In the genomic region with DNA sequence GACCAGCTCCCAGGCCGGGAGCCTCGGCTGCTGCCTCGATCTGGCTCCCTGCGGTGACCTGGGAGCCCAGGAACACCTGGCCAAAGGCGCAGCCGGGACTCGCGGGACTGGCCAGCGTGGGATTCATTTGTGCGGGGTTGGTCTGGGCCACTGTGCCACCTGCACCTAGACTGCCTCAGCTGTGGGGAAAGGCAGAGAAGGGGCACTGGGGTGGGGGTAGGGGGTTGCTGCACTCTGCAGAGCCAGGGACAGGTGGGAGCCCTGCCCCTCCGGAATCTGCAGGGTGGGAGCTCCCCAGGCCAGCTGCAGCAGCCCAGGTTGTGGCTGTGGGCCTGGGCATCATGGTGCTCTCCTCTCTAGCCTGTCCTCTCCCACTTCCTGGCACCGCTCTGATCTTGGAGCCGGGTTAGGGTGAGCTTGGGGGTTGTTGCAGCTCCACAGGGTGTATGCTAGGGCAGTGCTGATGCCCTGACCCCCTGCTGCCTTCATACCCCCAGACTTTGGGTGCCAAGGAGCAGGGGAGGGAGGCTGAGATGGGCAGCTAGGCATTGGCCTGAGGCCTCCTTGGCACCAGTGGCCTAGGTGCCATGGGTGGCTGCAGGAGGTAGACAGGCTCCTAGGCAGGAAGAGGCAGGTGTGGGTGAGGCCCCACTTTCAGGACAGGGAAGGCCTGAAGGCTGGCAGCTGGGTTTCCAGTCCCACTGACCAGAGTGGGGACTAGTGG, we compare ENCODE assay signal across 22 cellular contexts. TPM values are rescaled to one million over a fixed set of nuclear protein-coding genes. Genes with fewer than 3 reads are reported as not detected.
DNase-seq lines count a peak whose midpoint lies in the region; ATAC-seq, FAIRE-seq and TF ChIP-seq lines count a peak whose summit lies in the region.
"Had no signal": no experiment of that assay in that cellular context is flagged by ENCODE, and none has a peak within 500 bp of the region (broad histone marks: within the 10 kb centered on the region; RNA-seq: fewer than 3 reads in every experiment).

No MANE protein-coding gene starts in this region.

- TF ChIP-seq POLR2A in endothelial cell of umbilical vein (IDR thresholded peaks at IDR 0.05; ENCODE audit: low read depth, low read length): no peak

- TF ChIP-seq CTCF in endothelial cell of umbilical vein (IDR thresholded peaks at IDR 0.05; ENCODE audit: extremely low read depth in 1 of 2, insufficient read depth in 1 of 2, low read depth in 1 of 2, low read length in 2 of 2): no peak
- TF ChIP-seq CTCF in osteocyte (IDR thresholded peaks at IDR 0.05): no peak

- H2AFZ ChIP-seq in endothelial cell of umbilical vein (ENCODE audit: low read depth, low read length): no peak overlapping the region
- H2AFZ ChIP-seq: GM23248 had no signal

- H3K36me3 ChIP-seq in endothelial cell of umbilical vein (ENCODE audit: control insufficient read depth in 2 of 2, extremely low read depth in 1 of 2, insufficient read depth in 2 of 2, low read length in 2 of 2): no peaks in the 10 kb centered on the region
- H3K36me3 ChIP-seq in H7 (replicated peaks; ENCODE audit: control insufficient read depth, insufficient read depth, low read length): no peaks in the 10 kb centered on the region
- H3K36me3 ChIP-seq: BLaER1 treated with 17β-estradiol and CSF1 and Interleukin-3, amounts not matched to agents 10 nM and 100 nM; Peyer's patch; SJCRH30 had no signal

- no peaks in the 10 kb centered on the region for H3K9me1 ChIP-seq in endothelial cell of umbilical vein (replicated peaks; ENCODE audit: control insufficient read depth, extremely low read depth, insufficient read depth, low read length)

- H3K79me2 ChIP-seq in endothelial cell of umbilical vein (ENCODE audit: control insufficient read depth, insufficient read depth, low read length): no peaks in the 10 kb centered on the region

- FAIRE-seq in endothelial cell of umbilical vein (lab: Jason Lieb, UNC): no peak

- peaks cover 11% of the 10 kb centered on the region for H3K4me1 Mint-ChIP-seq in stimulated activated naive CD8-positive, alpha-beta T cell treated with anti-CD3 and anti-CD28 coated beads, Interleukin-15, amount 100 ng/mL, for 72 hours
- no peaks in the 10 kb centered on the region for H3K4me1 Mint-ChIP-seq in osteocyte (ENCODE audit: unreplicated experiment)

- no peaks in the 10 kb centered on the region for H4K20me1 ChIP-seq in endothelial cell of umbilical vein (replicated peaks; ENCODE audit: control insufficient read depth, extremely low read depth, insufficient read depth, low read length)

- no peak overlapping the region for H3K27ac ChIP-seq in endothelial cell of umbilical vein (ENCODE audit: insufficient read depth, low read depth, low read length)
- H3K27ac ChIP-seq: BLaER1 treated with 17β-estradiol and CSF1 and Interleukin-3, amounts not matched to agents 10 nM and 100 nM; GM23248; Peyer's patch; SJCRH30 had no signal

- H3K9me3 ChIP-seq in endothelial cell of umbilical vein (replicated peaks; ENCODE audit: control insufficient read depth, insufficient read depth, low read length): no peaks in the 10 kb centered on the region
- H3K9me3 ChIP-seq: BLaER1 treated with 17β-estradiol and CSF1 and Interleukin-3, amounts not matched to agents 10 nM and 100 nM; Caco-2; Peyer's patch; SJCRH30 had no signal

- peaks cover 12 to 17% of the 10 kb centered on the region in 2 experiments for H3K27me3 ChIP-seq in endothelial cell of umbilical vein (ENCODE audit: control insufficient read depth in 2 of 2, insufficient read depth in 2 of 2, low read length in 2 of 2)
- no peaks in the 10 kb centered on the region for H3K27me3 ChIP-seq in H7 (ENCODE audit: control insufficient read depth, insufficient read depth, low read length)
- H3K27me3 ChIP-seq: BLaER1 treated with 17β-estradiol and CSF1 and Interleukin-3, amounts not matched to agents 10 nM and 100 nM; Peyer's patch had no signal

- H3K4me3 Mint-ChIP-seq in stimulated activated naive CD8-positive, alpha-beta T cell treated with anti-CD3 and anti-CD28 coated beads, Interleukin-15, amount 100 ng/mL, for 72 hours: no peak overlapping the region
- no peak overlapping the region for H3K4me3 Mint-ChIP-seq in osteocyte (ENCODE audit: unreplicated experiment)
- H3K4me3 Mint-ChIP-seq: CD4-positive, alpha-beta memory T cell had no signal

- dilution Hi-C loops in endothelial cell of umbilical vein (cut with MboI; ENCODE audit: extremely low pct_ligation_motif_present, low sequenced_read_pairs): no loop called here

- H3K9me3 Mint-ChIP-seq in stimulated activated naive CD8-positive, alpha-beta T cell treated with anti-CD3 and anti-CD28 coated beads, Interleukin-15, amount 100 ng/mL, for 72 hours: no peaks in the 10 kb centered on the region
- H3K9me3 Mint-ChIP-seq in osteocyte (ENCODE audit: unreplicated experiment): no peaks in the 10 kb centered on the region
- H3K9me3 Mint-ChIP-seq: CD4-positive, alpha-beta memory T cell had no signal

- CTCF ChIA-PET in endothelial cell of umbilical vein (lab: Charles Lee): interaction anchor here (1.0 to 5.6 kb wide), 10 partner anchors 8 to 929 kb away, joined by 3 to 35 read pairs (median 5); no protein-coding TSS in a partner anchor

- H3K9ac ChIP-seq in endothelial cell of umbilical vein (replicated peaks; ENCODE audit: extremely low read depth, insufficient read depth, low read length): no peak overlapping the region
- H3K9ac ChIP-seq: BLaER1 treated with 17β-estradiol and CSF1 and Interleukin-3, amounts not matched to agents 10 nM and 100 nM; GM23248 had no signal

- H3K27ac Mint-ChIP-seq in stimulated activated naive CD8-positive, alpha-beta T cell treated with anti-CD3 and anti-CD28 coated beads, Interleukin-15, amount 100 ng/mL, for 72 hours: no peak overlapping the region
- no peak overlapping the region for H3K27ac Mint-ChIP-seq in osteocyte (ENCODE audit: unreplicated experiment)
- H3K27ac Mint-ChIP-seq: CD4-positive, alpha-beta memory T cell had no signal

- peaks cover 50% of the 10 kb centered on the region for H3K27me3 Mint-ChIP-seq in stimulated activated naive CD8-positive, alpha-beta T cell treated with anti-CD3 and anti-CD28 coated beads, Interleukin-15, amount 100 ng/mL, for 72 hours
- peaks cover 29% of the 10 kb centered on the region for H3K27me3 Mint-ChIP-seq in osteocyte (ENCODE audit: unreplicated experiment)

- DNase-seq in stimulated activated naive CD8-positive, alpha-beta T cell treated with anti-CD3 and anti-CD28 coated beads, Interleukin-15, amount 100 ng/mL, for 72 hours: no peak
- no peak for DNase-seq in stimulated activated naive CD8-positive, alpha-beta T cell treated with anti-CD3 and anti-CD28 coated beads, Interleukin-15, Interleukin-2, amounts not matched to agents 100 U/mL and 50 U/mL, for 24 hours
- no peak for DNase-seq in endothelial cell of umbilical vein (ENCODE audit: low read depth, low spot score)
- peak; percentile 82 for DNase-seq in osteocyte (ENCODE audit: extremely low spot score, unreplicated experiment)
- no peak for DNase-seq in putamen (ENCODE audit: low spot score)
- DNase-seq in H7: no peak
- DNase-seq: 8988T; Caco-2; CD4-positive, alpha-beta memory T cell; DMS 273 treated with DMSO at 0.1 percent for 48 hours; DMS79 treated with DMSO at 0.1 percent for 48 hours; NCI-H1092 treated with DMSO at 0.1 percent for 48 hours; NCI-H1436 treated with DMSO at 0.1 percent for 48 hours; NCI-H2029; NCI-H524 treated with DMSO at 0.1 percent for 48 hours; NCI-H82; SJCRH30 had no signal

- H3K4me3 ChIP-seq in endothelial cell of umbilical vein (replicated peaks in 1 of 3; ENCODE audit: insufficient read depth in 1 of 3, low read depth in 1 of 3, low read length in 3 of 3) (no peak overlapping the region), H7 (ENCODE audit: insufficient read depth, low read depth, low read length) (no peak overlapping the region)
- H3K4me3 ChIP-seq: BLaER1 treated with 17β-estradiol and CSF1 and Interleukin-3, amounts not matched to agents 10 nM and 100 nM; GM23248; Peyer's patch; SJCRH30 had no signal

- no TSS peak for BruUV-seq in endothelial cell of umbilical vein (replicated peaks; lab: Mats Ljungman, UMichigan)

- H3K36me3 Mint-ChIP-seq in osteocyte (ENCODE audit: unreplicated experiment): no peaks in the 10 kb centered on the region
- H3K36me3 Mint-ChIP-seq: CD4-positive, alpha-beta memory T cell had no signal

- no peak overlapping the region for H3K4me2 ChIP-seq in endothelial cell of umbilical vein (ENCODE audit: insufficient read depth, low read length)

- peak; percentile 27 for ATAC-seq in stimulated activated naive CD8-positive, alpha-beta T cell treated with anti-CD3 and anti-CD28 coated beads, Interleukin-15, amount 100 ng/mL, for 72 hours
- ATAC-seq in stimulated activated naive CD8-positive, alpha-beta T cell treated with anti-CD3 and anti-CD28 coated beads, Interleukin-15, Interleukin-2, amounts not matched to agents 100 U/mL and 50 U/mL, for 24 hours: no peak
- ATAC-seq in GM19324 (IDR thresholded peaks at IDR 0.05; ENCODE audit: low FRiP score, unreplicated experiment) (no peak), GM21423 (IDR thresholded peaks at IDR 0.05; ENCODE audit: unreplicated experiment) (no peak)

- POLR2A ChIA-PET in endothelial cell of umbilical vein (lab: Charles Lee): interaction anchor here (0.6 kb wide), 1 partner anchor 273 kb away, joined by 4 read pairs; no protein-coding TSS in a partner anchor

- intact Hi-C loops in endothelial cell of umbilical vein (cut with micrococcal nuclease): no loop called here

- no peaks in the 10 kb centered on the region for H3K4me1 ChIP-seq in endothelial cell of umbilical vein (ENCODE audit: control insufficient read depth, extremely low read depth, insufficient read depth, low read length)
- H3K4me1 ChIP-seq: Peyer's patch, SJCRH30 had no signal

TF ChIP-seq in endothelial cell of umbilical vein, 7 proteins besides CTCF, POLR2A, EP300 and RAD21:
- TF ChIP-seq MYC (IDR thresholded peaks at IDR 0.05; ENCODE audit: low read depth, low read length) (no peak), EZH2 (IDR thresholded peaks at IDR 0.05; ENCODE audit: borderline replicate concordance, low read depth, low read length, severe bottlenecking) (peak; percentile 3)
- TF ChIP-seq, protein P1, sequence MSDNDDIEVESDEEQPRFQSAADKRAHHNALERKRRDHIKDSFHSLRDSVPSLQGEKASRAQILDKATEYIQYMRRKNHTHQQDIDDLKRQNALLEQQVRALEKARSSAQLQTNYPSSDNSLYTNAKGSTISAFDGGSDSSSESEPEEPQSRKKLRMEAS (IDR thresholded peaks at IDR 0.05; ENCODE audit: insufficient read depth, insufficient read length): no peak
TF ChIP-seq in endothelial cell of umbilical vein: peak in this region for 1.

RNA-seq across cellular contexts. Expression of a gene that starts 57.5 kb away (rescaled TPM):
- total RNA-seq in endothelial cell of umbilical vein (22.3 and 25.2 TPM in 2 replicates), osteocyte (27.7 and 28.5 TPM in 2 replicates)
- 5.9 and 6.8 TPM in 2 replicates for polyA plus RNA-seq in endothelial cell of umbilical vein
- 6.7 and 6.8 TPM in 2 replicates for polyA plus RNA-seq in endothelial cell of umbilical vein (2011; cell fraction: cytosol; rRNA removed)
- polyA plus RNA-seq in endothelial cell of umbilical vein (2011; cell fraction: nucleus; rRNA removed): 14.2 and 18.0 TPM in 2 replicates
- 10.5 and 10.7 TPM in 2 replicates for polyA plus RNA-seq in endothelial cell of umbilical vein (2012)
- 23.6 and 25.7 TPM in 2 replicates for polyA minus RNA-seq in endothelial cell of umbilical vein
- polyA minus RNA-seq in endothelial cell of umbilical vein (2011; cell fraction: cytosol; rRNA and poly(A)+ RNA removed): 10.2 TPM
- polyA minus RNA-seq in endothelial cell of umbilical vein (2011; cell fraction: nucleus; rRNA and poly(A)+ RNA removed): 32.4 and 35.4 TPM in 2 replicates
- 20.2 and 22.5 TPM in 2 replicates for total RNA-seq in H7 (2014; rRNA removed; shearing (Covaris generic))
